Comparison of ENCODE assay signal across 8 cellular contexts in genomic region chr2:61017003-61017555, GRCh38. TPM values are rescaled to one million over a fixed set of nuclear protein-coding genes. Genes with fewer than 3 reads are reported as not detected.
A peak's percentile ranks its signal among the peaks of the same experiment; 100 is the strongest.
DNase-seq lines count a peak whose midpoint lies in the region; ATAC-seq and TF ChIP-seq lines count a peak whose summit lies in the region.

No MANE protein-coding gene starts in this region.

- peak; percentile 61 for ATAC-seq in GM21717 (IDR thresholded peaks at IDR 0.05; ENCODE audit: unreplicated experiment)
- peak; percentile 88 for ATAC-seq in Panc1
- ATAC-seq in natural killer cell = peak; percentile 70 to 78 (median 75)

- H3K36me3 Mint-ChIP-seq in activated T-helper 1 cell treated with anti-CD3 and anti-CD28 coated beads, Interleukin-12 subunit alpha, Interleukin-12 subunit beta, Interleukin-2, Interleukin-4 antibody, amounts not matched to agents 30 ng/mL and 10 ng/mL and 1 ng/mL, durations not matched to agents 14 hours and 24 hours and 36 hours (ENCODE audit: low read depth) = peaks cover 11% of the 10 kb centered on the region
- H3K36me3 Mint-ChIP-seq in natural killer cell = no peaks in the 10 kb centered on the region

- no peak for TF ChIP-seq CTCF in Panc1 (IDR thresholded peaks at IDR 0.05)
- TF ChIP-seq CTCF in natural killer cell (IDR thresholded peaks at IDR 0.05) = no peak

- intact Hi-C loops in Panc1 (cut with micrococcal nuclease; ENCODE audit: unreplicated experiment) = no loop called here
- intact Hi-C loops in activated T-helper 1 cell treated with anti-CD3 and anti-CD28 coated beads, Interleukin-12 subunit alpha, Interleukin-12 subunit beta, Interleukin-2, Interleukin-4 antibody, amounts not matched to agents 30 ng/mL and 10 ng/mL and 1 ng/mL, durations not matched to agents 14 hours and 24 hours and 36 hours (cut with micrococcal nuclease) = loop anchor here (1.0 to 5.0 kb wide), 13 partner anchors 40 to 1185 kb away; partner anchors contain the start of genes FAM161A, PAPOLG, SANBR and USP34
- intact Hi-C loops in natural killer cell (cut with micrococcal nuclease) = no loop called here

- no peaks in the 10 kb centered on the region for H3K27me3 Mint-ChIP-seq in activated T-helper 1 cell treated with anti-CD3 and anti-CD28 coated beads, Interleukin-12 subunit alpha, Interleukin-12 subunit beta, Interleukin-2, Interleukin-4 antibody, amounts not matched to agents 30 ng/mL and 10 ng/mL and 1 ng/mL, durations not matched to agents 14 hours and 24 hours and 36 hours (ENCODE audit: insufficient read depth)
- H3K27me3 Mint-ChIP-seq in natural killer cell (ENCODE audit: low read depth in 2 of 2) = no peaks in the 10 kb centered on the region

- H3K4me1 ChIP-seq in Panc1 (ENCODE audit: control insufficient read depth, insufficient read depth, low read length) = peaks cover 12% of the 10 kb centered on the region; the same call in 1 of the 2 replicates

- no peaks in the 10 kb centered on the region for H3K9me3 ChIP-seq in Panc1 (ENCODE audit: control insufficient read depth, insufficient read depth, low read depth, low read length)

- H3K4me3 Mint-ChIP-seq in activated T-helper 1 cell treated with anti-CD3 and anti-CD28 coated beads, Interleukin-12 subunit alpha, Interleukin-12 subunit beta, Interleukin-2, Interleukin-4 antibody, amounts not matched to agents 30 ng/mL and 10 ng/mL and 1 ng/mL, durations not matched to agents 14 hours and 24 hours and 36 hours = peak overlapping the region; percentile 97
- H3K4me3 Mint-ChIP-seq in natural killer cell = peak overlapping the region; percentile 99

- peak overlapping the region; percentile 99 for H3K27ac ChIP-seq in Panc1 (ENCODE audit: low read length)

- BruUV-seq in Panc1 (replicated peaks; lab: Mats Ljungman, UMichigan) = no TSS peak

- POLR2A ChIA-PET in Panc1 (lab: Charles Lee) = no interaction called here

- CTCF ChIA-PET in Panc1 (lab: Charles Lee) = no interaction called here

- no peaks in the 10 kb centered on the region for H3K27me3 ChIP-seq in Panc1 (ENCODE audit: control insufficient read depth, insufficient read depth, low read length)

- peak overlapping the region; percentile 96 for H3K27ac Mint-ChIP-seq in activated T-helper 1 cell treated with anti-CD3 and anti-CD28 coated beads, Interleukin-12 subunit alpha, Interleukin-12 subunit beta, Interleukin-2, Interleukin-4 antibody, amounts not matched to agents 30 ng/mL and 10 ng/mL and 1 ng/mL, durations not matched to agents 14 hours and 24 hours and 36 hours
- H3K27ac Mint-ChIP-seq in natural killer cell = peak overlapping the region; percentile 90 to 92

- H3K36me3 ChIP-seq in Panc1 (ENCODE audit: control insufficient read depth, insufficient read depth, low read length) = peaks cover 3% of the 10 kb centered on the region; the same call in 1 of the 2 replicates

- DNase-seq in DMS79 (lab: John Stamatoyannopoulos, UW) (peak; percentile 79), Panc1 (ENCODE audit: low read depth, low spot score) (peak; percentile 78), fibroblast of peridontal ligament (ENCODE audit: extremely low read depth) (peak; percentile 73), natural killer cell (peak; percentile 44)
- DNase-seq in Jurkat, Clone E6-1 (ENCODE audit: low read depth, low spot score) = peak; percentile 79
- peak; percentile 63 for DNase-seq in activated T-helper 1 cell treated with anti-CD3 and anti-CD28 coated beads, Interleukin-12 subunit alpha, Interleukin-12 subunit beta, Interleukin-2, Interleukin-4 antibody, amounts not matched to agents 30 ng/mL and 10 ng/mL and 1 ng/mL, durations not matched to agents 14 hours and 24 hours and 36 hours (ENCODE audit: low spot score)
- peak; percentile 72 for DNase-seq in stimulated activated naive CD4-positive, alpha-beta T cell treated with Interleukin-2 at 50 U/mL for 16 hours (lab: John Stamatoyannopoulos, UW)

- H3K4me3 ChIP-seq in Jurkat, Clone E6-1 (ENCODE audit: low read length) = peak overlapping the region; percentile 91
- H3K4me3 ChIP-seq in Panc1 (ENCODE audit: low read depth in 2 of 2, low read length in 2 of 2) = peak overlapping the region; percentile 94 to 98

- H3K9me3 Mint-ChIP-seq in activated T-helper 1 cell treated with anti-CD3 and anti-CD28 coated beads, Interleukin-12 subunit alpha, Interleukin-12 subunit beta, Interleukin-2, Interleukin-4 antibody, amounts not matched to agents 30 ng/mL and 10 ng/mL and 1 ng/mL, durations not matched to agents 14 hours and 24 hours and 36 hours = no peaks in the 10 kb centered on the region
- no peaks in the 10 kb centered on the region for H3K9me3 Mint-ChIP-seq in natural killer cell

- H3K4me1 Mint-ChIP-seq in activated T-helper 1 cell treated with anti-CD3 and anti-CD28 coated beads, Interleukin-12 subunit alpha, Interleukin-12 subunit beta, Interleukin-2, Interleukin-4 antibody, amounts not matched to agents 30 ng/mL and 10 ng/mL and 1 ng/mL, durations not matched to agents 14 hours and 24 hours and 36 hours (ENCODE audit: low read depth) = peaks cover 37% of the 10 kb centered on the region
- peaks cover 46 to 51% of the 10 kb centered on the region in 2 donors for H3K4me1 Mint-ChIP-seq in natural killer cell

- in situ Hi-C loops in Panc1 (cut with HindIII; ENCODE audit: low pct_unique_long_range_greater_than_20kb, low sequenced_read_pairs) = no loop called here

RNA-seq across cellular contexts. Expression of gene PEX13, which starts 0.4 kb away (rescaled TPM):
- polyA plus RNA-seq in Jurkat, Clone E6-1 (2012; ENCODE audit: insufficient read depth, insufficient read length) = 8.1 TPM
- total RNA-seq in Panc1 (2021; ENCODE audit: unreplicated experiment) = 24.7 TPM
- polyA plus RNA-seq in Panc1 (2012; ENCODE audit: insufficient read length) = 9.5 TPM
- total RNA-seq in activated T-helper 1 cell treated with anti-CD3 and anti-CD28 coated beads, Interleukin-12 subunit alpha, Interleukin-12 subunit beta, Interleukin-2, Interleukin-4 antibody, amounts not matched to agents 30 ng/mL and 10 ng/mL and 1 ng/mL, durations not matched to agents 14 hours and 24 hours and 36 hours = 15.9 and 20.0 TPM in 2 replicates
- total RNA-seq in natural killer cell = 10 to 100 TPM; 15.8 to 18.1 (median 17.9) TPM

RNA-seq across cellular contexts. Expression of gene PUS10, which starts 1.0 kb away (rescaled TPM):
- polyA plus RNA-seq in Jurkat, Clone E6-1 (2012; ENCODE audit: insufficient read depth, insufficient read length) = 13.0 TPM
- total RNA-seq in Panc1 (2021; ENCODE audit: unreplicated experiment) (5.2 TPM), natural killer cell (10 to 100 TPM in 1 of 3 donors, 1 to 10 TPM in 2; 7.2 to 15.2 (median 8.4) TPM)
- 2.2 TPM for polyA plus RNA-seq in Panc1 (2012; ENCODE audit: insufficient read length)
- 5.9 and 7.6 TPM in 2 replicates for total RNA-seq in activated T-helper 1 cell treated with anti-CD3 and anti-CD28 coated beads, Interleukin-12 subunit alpha, Interleukin-12 subunit beta, Interleukin-2, Interleukin-4 antibody, amounts not matched to agents 30 ng/mL and 10 ng/mL and 1 ng/mL, durations not matched to agents 14 hours and 24 hours and 36 hours

RNA-seq across cellular contexts. Expression of gene SANBR, which starts 48.6 kb away (rescaled TPM):
- polyA plus RNA-seq in Jurkat, Clone E6-1 (2012; ENCODE audit: insufficient read depth, insufficient read length) = 6.3 TPM
- total RNA-seq in Panc1 (2021; ENCODE audit: unreplicated experiment) (18.8 TPM), natural killer cell (1 to 10 TPM; 5.3 to 6.3 (median 5.8) TPM)
- polyA plus RNA-seq in Panc1 (2012; ENCODE audit: insufficient read length) = 9.2 TPM
- total RNA-seq in activated T-helper 1 cell treated with anti-CD3 and anti-CD28 coated beads, Interleukin-12 subunit alpha, Interleukin-12 subunit beta, Interleukin-2, Interleukin-4 antibody, amounts not matched to agents 30 ng/mL and 10 ng/mL and 1 ng/mL, durations not matched to agents 14 hours and 24 hours and 36 hours = 2.0 and 2.2 TPM in 2 replicates

Comparison
In these comparisons a context has a peak if more than half of its experiments do, and no peak if none do; other contexts are left out.
1. Peak in every context shown above with its lines: DNase-seq, ATAC-seq, H3K4me3 ChIP-seq and H3K27ac ChIP-seq.